Comparison of ENCODE assay signal across 16 cellular contexts in the genomic region with DNA sequence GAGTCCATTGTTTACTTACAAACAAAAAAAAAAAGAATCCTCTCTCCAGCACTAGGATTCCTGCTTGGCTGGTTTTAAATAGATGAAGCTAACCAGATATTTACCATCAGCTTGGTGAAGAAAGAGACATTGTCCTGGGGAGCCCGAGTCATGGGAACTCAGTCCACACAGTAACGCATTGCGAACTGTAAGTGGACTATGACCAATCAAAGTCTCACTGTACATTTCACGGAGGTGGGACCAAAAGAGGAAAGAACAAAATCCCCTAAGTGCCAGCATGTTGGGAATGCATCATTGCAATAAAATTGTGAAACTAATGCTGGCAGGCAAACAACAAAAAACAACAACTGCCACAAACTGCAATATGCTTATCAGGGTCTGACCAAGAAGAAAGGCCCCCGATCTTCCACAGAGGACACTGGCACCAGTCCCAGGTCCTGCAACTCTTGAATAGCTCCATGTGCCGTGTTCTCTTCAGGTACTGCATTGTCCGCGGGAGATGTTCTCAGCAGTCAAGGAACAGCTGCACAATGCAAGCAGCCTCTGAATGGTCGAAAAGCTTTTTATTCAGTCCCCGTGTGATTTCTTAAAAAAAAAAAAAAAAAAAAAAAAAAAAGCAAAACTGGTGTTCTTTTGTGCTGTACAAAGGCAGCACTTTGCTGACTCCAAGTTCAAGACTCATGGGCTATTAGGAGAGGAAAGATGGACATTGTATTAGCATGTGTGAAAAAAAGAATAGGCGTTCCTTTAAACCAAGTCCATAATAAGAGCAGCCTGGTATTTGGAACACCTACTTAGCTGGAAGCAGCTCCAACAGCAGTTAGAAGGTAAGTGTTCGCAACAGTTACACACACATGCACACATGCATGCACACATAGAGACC. TPM values are rescaled to one million over a fixed set of nuclear protein-coding genes. Genes with fewer than 3 reads are reported as not detected.
A peak's percentile ranks its signal among the peaks of the same experiment; 100 is the strongest.
DNase-seq lines count a peak whose midpoint lies in the region; ATAC-seq and TF ChIP-seq lines count a peak whose summit lies in the region.
"Had no signal": no experiment of that assay in that cellular context is flagged by ENCODE, and none has a peak within 500 bp of the region (broad histone marks: within the 10 kb centered on the region; RNA-seq: fewer than 3 reads in every experiment).

No MANE protein-coding gene starts in this region.

- H3K36me3 Mint-ChIP-seq in GM23338 (ENCODE audit: low read depth), result peaks cover 4% of the 10 kb centered on the region; the same call in 2 of the 3 replicates

- peaks cover 92% of the 10 kb centered on the region for H3K4me1 ChIP-seq in GM23338 (ENCODE audit: insufficient read depth)
- peaks cover 32% of the 10 kb centered on the region for H3K4me1 ChIP-seq in vagina

- H3K27ac Mint-ChIP-seq in GM23338, result peak overlapping the region; percentile 83

- H3K79me2 ChIP-seq in GM23338 (replicated peaks; ENCODE audit: insufficient read depth), result peaks cover 100% of the 10 kb centered on the region

- no peaks in the 10 kb centered on the region for H3K9me2 ChIP-seq in GM23338 (ENCODE audit: insufficient read depth)

- TF ChIP-seq CTCF in GM23338 (conservative IDR thresholded peaks at IDR 0.05; ENCODE audit: low read depth in 2 of 2) (no peak), vagina (IDR thresholded peaks at IDR 0.05) (no peak)

- peaks cover 5% of the 10 kb centered on the region; the same call in 1 of the 2 replicates for H3K36me3 ChIP-seq in GM23338 (ENCODE audit: insufficient read depth)
- no peaks in the 10 kb centered on the region for H3K36me3 ChIP-seq in vagina
- H3K36me3 ChIP-seq: brain microvascular endothelial cell, neutrophil, WERI-Rb-1 had no signal

- intact Hi-C loops in vagina (cut with DNase I), result no loop called here
- intact Hi-C loops in left ventricle myocardium superior (cut with micrococcal nuclease), result no loop called here

- H4K20me1 ChIP-seq in GM23338 (replicated peaks; ENCODE audit: insufficient read depth), result peaks cover 97% of the 10 kb centered on the region

- H2AFZ ChIP-seq in GM23338, result no peak overlapping the region
- H2AFZ ChIP-seq: GM23248 had no signal

- DNase-seq in GM23338 (ENCODE audit: low spot score), result no peak
- DNase-seq in astrocyte of the hippocampus (ENCODE audit: low read depth, low spot score), result peak; percentile 33
- DNase-seq in inferior parietal cortex (ENCODE audit: extremely low spot score), result peak; percentile 60
- peak; percentile 72 for DNase-seq in putamen (ENCODE audit: low spot score)
- no peak for DNase-seq in hepatic stellate cell (ENCODE audit: low spot score)
- no peak for DNase-seq in vagina (ENCODE audit: extremely low spot score in 2 of 2)
- no peak for DNase-seq in middle frontal gyrus (ENCODE audit: extremely low spot score, low spot score)
- no peak for DNase-seq in left ventricle myocardium superior
- DNase-seq: activated naive CD4-positive, alpha-beta T cell; brain microvascular endothelial cell; GM23248; IMR-90; kidney glomerular epithelial cell; NCI-H1092 treated with DMSO at 0.1 percent for 48 hours; WERI-Rb-1 had no signal

- no peak for TF ChIP-seq POLR2A in vagina (IDR thresholded peaks at IDR 0.05)

- 0 out of 2 replicates have a peak, but pooled peaks cover 8% of the 10 kb centered on the region for H3F3A ChIP-seq in GM23338 (replicated peaks; ENCODE audit: low read depth)

- no peak overlapping the region for H3K4me3 Mint-ChIP-seq in GM23338

- H3K27ac ChIP-seq in GM23338 (ENCODE audit: low read depth) (peak overlapping the region; percentile 67; the same call in 1 of the 2 replicates), vagina (no peak overlapping the region)
- H3K27ac ChIP-seq: brain microvascular endothelial cell, GM23248, neutrophil, WERI-Rb-1 had no signal

- H3K4me3 ChIP-seq in GM23338 (no peak overlapping the region), vagina (no peak overlapping the region)
- H3K4me3 ChIP-seq: GM23248 had no signal

- peak; percentile 15 for ATAC-seq in GM23338
- no peak for ATAC-seq in left ventricle myocardium superior

- peaks cover 51% of the 10 kb centered on the region for H3K4me1 Mint-ChIP-seq in GM23338

- peak overlapping the region; percentile 11; the same call in 1 of the 2 replicates for H3K4me2 ChIP-seq in GM23338

- no peaks in the 10 kb centered on the region for H3K9me3 Mint-ChIP-seq in GM23338

- H3K27me3 Mint-ChIP-seq in GM23338 (ENCODE audit: insufficient read depth, low read depth, poor library complexity), result peaks cover 6% of the 10 kb centered on the region

- H3K27me3 ChIP-seq in GM23338 (ENCODE audit: insufficient read depth) (no peaks in the 10 kb centered on the region), vagina (no peaks in the 10 kb centered on the region)
- H3K27me3 ChIP-seq: brain microvascular endothelial cell, neutrophil had no signal

- H3K9me3 ChIP-seq in vagina, result no peaks in the 10 kb centered on the region
- H3K9me3 ChIP-seq: neutrophil had no signal

TF ChIP-seq in GM23338, 12 proteins besides CTCF, POLR2A, EP300 and RAD21:
- TF ChIP-seq ZNF462 (CRISPR knock-in tag; IDR thresholded peaks at IDR 0.05) (no peak), ZNF331 (CRISPR knock-in tag; IDR thresholded peaks at IDR 0.05; ENCODE audit: low read depth) (no peak)
- TF ChIP-seq, protein P1, sequence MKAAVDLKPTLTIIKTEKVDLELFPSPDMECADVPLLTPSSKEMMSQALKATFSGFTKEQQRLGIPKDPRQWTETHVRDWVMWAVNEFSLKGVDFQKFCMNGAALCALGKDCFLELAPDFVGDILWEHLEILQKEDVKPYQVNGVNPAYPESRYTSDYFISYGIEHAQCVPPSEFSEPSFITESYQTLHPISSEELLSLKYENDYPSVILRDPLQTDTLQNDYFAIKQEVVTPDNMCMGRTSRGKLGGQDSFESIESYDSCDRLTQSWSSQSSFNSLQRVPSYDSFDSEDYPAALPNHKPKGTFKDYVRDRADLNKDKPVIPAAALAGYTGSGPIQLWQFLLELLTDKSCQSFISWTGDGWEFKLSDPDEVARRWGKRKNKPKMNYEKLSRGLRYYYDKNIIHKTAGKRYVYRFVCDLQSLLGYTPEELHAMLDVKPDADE (IDR thresholded peaks at IDR 0.05), result no peak

RNA-seq across cellular contexts. Expression of gene SEMA6A, which starts 38.1 kb away (rescaled TPM):
- total RNA-seq in GM23338 (2014; rRNA removed; shearing (Covaris generic)), result 355 and 400 TPM in 2 replicates
- 220 and 233 TPM in 2 replicates for polyA plus RNA-seq in GM23338 (2016; fragmentation: Nextera tagmentation; extraction: Ambion mirVana)
- total RNA-seq in vagina, result 28.7 TPM
- total RNA-seq in left ventricle myocardium superior, result 6.4 TPM

Comparison
In these comparisons a context has a peak if more than half of its experiments do, and no peak if none do; other contexts are left out.
1. DNase-seq: peak in astrocyte of the hippocampus (single experiment), inferior parietal cortex (single experiment) and putamen (single experiment); none in GM23338 (single experiment), hepatic stellate cell (single experiment), vagina (0 of 2), middle frontal gyrus (single experiment) and left ventricle myocardium superior (single experiment).
2. RNA of gene SEMA6A, which starts 38.1 kb away (total RNA-seq): 355 to 400 TPM in GM23338; 28.7 TPM in vagina (single experiment) and 6.4 TPM in left ventricle myocardium superior (single experiment); every median in the first group is over 10 times any median in the second.